Comparison of ENCODE assay signal across 31 cellular contexts in the genomic region with DNA sequence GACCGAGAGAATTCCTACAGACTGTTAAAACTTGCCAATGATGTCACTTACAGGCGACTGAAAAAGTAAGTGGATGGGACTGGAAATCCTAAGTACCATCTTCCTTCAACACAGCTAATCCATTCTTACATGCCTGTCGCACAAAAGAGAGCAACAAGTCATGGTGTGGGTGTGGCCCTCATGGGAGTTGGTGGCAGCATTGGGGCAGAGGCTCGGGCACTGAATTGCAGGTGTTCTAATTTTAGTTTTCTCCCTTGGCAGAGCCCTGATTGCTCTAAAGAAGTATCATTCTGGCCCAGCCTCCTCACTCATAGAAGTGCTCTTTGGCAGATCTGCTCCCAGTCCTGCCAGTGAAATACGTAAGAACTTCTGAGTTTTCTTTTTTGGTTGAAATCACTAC.
"Had no signal": no experiment of that assay in that cellular context is flagged by ENCODE, and none has a peak within 500 bp of the region (broad histone marks: within the 10 kb centered on the region; RNA-seq: fewer than 3 reads in every experiment).

No MANE protein-coding gene starts in this region.

- H3K27me3 Mint-ChIP-seq: activated CD4-positive, alpha-beta memory T cell treated with anti-CD3 and anti-CD28 coated beads for 36 hours; activated CD4-positive, alpha-beta T cell treated with anti-CD3 and anti-CD28 coated beads, Interleukin-2, amount 10 ng/mL, durations not matched to agents 24 days and 14 days; activated naive CD4-positive, alpha-beta T cell treated with anti-CD3 and anti-CD28 coated beads, Interleukin-2, amount 50 U/mL, for 24 hours; activated naive CD8-positive, alpha-beta T cell treated with anti-CD3 and anti-CD28 coated beads, Interleukin-2, amount 10 ng/mL, durations not matched to agents 7 days and 5 days had no signal

- H3K4me3 Mint-ChIP-seq: activated CD4-positive, alpha-beta memory T cell treated with anti-CD3 and anti-CD28 coated beads for 36 hours; activated CD4-positive, alpha-beta T cell treated with anti-CD3 and anti-CD28 coated beads, Interleukin-2, amount 10 ng/mL, durations not matched to agents 24 days and 14 days; activated naive CD4-positive, alpha-beta T cell treated with anti-CD3 and anti-CD28 coated beads, Interleukin-2, amount 50 U/mL, for 24 hours; activated naive CD8-positive, alpha-beta T cell treated with anti-CD3 and anti-CD28 coated beads, Interleukin-2, amount 10 ng/mL, durations not matched to agents 7 days and 5 days; activated T-cell treated with anti-CD3 and anti-CD28 coated beads, Interleukin-2, amount 50 U/mL, for 4 hours; activated T-helper 1 cell treated with anti-CD3 and anti-CD28 coated beads, Interleukin-12 subunit alpha, Interleukin-12 subunit beta, Interleukin-2, Interleukin-4 antibody, amounts not matched to agents 30 ng/mL and 10 ng/mL and 1 ng/mL, durations not matched to agents 14 hours and 24 hours and 36 hours; T-helper 1 cell treated with Interleukin-12 subunit alpha and Interleukin-12 subunit beta and Interleukin-4 antibody, amounts not matched to agents 30 μg/mL and 1 μg/mL, for 36 hours; T-helper 2 cell treated with Interferon-gamma antibody and Interleukin-4, amounts not matched to agents 5 μg/mL and 100 μg/mL, for 36 hours had no signal

- DNase-seq: activated CD4-positive, alpha-beta memory T cell treated with anti-CD3 and anti-CD28 coated beads for 36 hours; activated CD4-positive, alpha-beta T cell treated with anti-CD3 and anti-CD28 coated beads, Interleukin-2, amount 10 ng/mL, durations not matched to agents 24 days and 14 days; activated CD8-positive, alpha-beta memory T cell treated with anti-CD3 and anti-CD28 coated beads, Interleukin-2, amount 50 U/mL, for 4 hours; activated effector memory CD4-positive, alpha-beta T cell treated with Interleukin-2 at 50 U/mL for 16 hours; activated naive CD8-positive, alpha-beta T cell treated with anti-CD3 and anti-CD28 coated beads, Interleukin-2, amount 10 ng/mL, durations not matched to agents 7 days and 5 days; activated T-cell treated with anti-CD3 and anti-CD28 coated beads for 4 hours; activated T-cell treated with anti-CD3 and anti-CD28 coated beads, Interleukin-2, amount 50 U/mL, for 4 hours; amygdala; NCI-H1092 treated with DMSO at 0.1 percent for 48 hours; NCI-H1417; NCI-H146; NCI-H187; NCI-H2029 treated with DMSO at 0.1 percent for 48 hours; NCI-H2107; NCI-H2171; NCI-H510A; NCI-H526; NCI-H748 treated with DMSO at 0.1 percent for 48 hours; NK-92 treated with Interleukin-12 subunit alpha and Interleukin-12 subunit beta, amount 100 ng/mL, for 24 hours; PC-3; Peyer's patch; RPMI8226; SK-N-SH had no signal

- ATAC-seq: activated T-cell treated with anti-CD3 and anti-CD28 coated beads, Interleukin-2, amount 50 U/mL, for 4 hours; PC-3 had no signal

- H3K27me3 ChIP-seq: ascending aorta, cardiac muscle cell, Peyer's patch, SJSA1 had no signal

- H3K27ac ChIP-seq: ascending aorta, cardiac muscle cell, KMS-11, Peyer's patch, SJSA1 had no signal

- H3K4me3 ChIP-seq: ascending aorta, cardiac muscle cell, Peyer's patch, SJSA1 had no signal

- H3K9me3 ChIP-seq: ascending aorta, Peyer's patch, SJSA1, SK-N-SH had no signal

- H3K9me3 Mint-ChIP-seq: activated CD4-positive, alpha-beta memory T cell treated with anti-CD3 and anti-CD28 coated beads for 36 hours; activated CD4-positive, alpha-beta T cell treated with anti-CD3 and anti-CD28 coated beads, Interleukin-2, amount 10 ng/mL, durations not matched to agents 24 days and 14 days; activated naive CD4-positive, alpha-beta T cell treated with anti-CD3 and anti-CD28 coated beads, Interleukin-2, amount 50 U/mL, for 24 hours; activated naive CD8-positive, alpha-beta T cell treated with anti-CD3 and anti-CD28 coated beads, Interleukin-2, amount 10 ng/mL, durations not matched to agents 7 days and 5 days; activated T-cell treated with anti-CD3 and anti-CD28 coated beads, Interleukin-2, amount 50 U/mL, for 4 hours; activated T-helper 1 cell treated with anti-CD3 and anti-CD28 coated beads, Interleukin-12 subunit alpha, Interleukin-12 subunit beta, Interleukin-2, Interleukin-4 antibody, amounts not matched to agents 30 ng/mL and 10 ng/mL and 1 ng/mL, durations not matched to agents 14 hours and 24 hours and 36 hours; T-helper 1 cell treated with Interleukin-12 subunit alpha and Interleukin-12 subunit beta and Interleukin-4 antibody, amounts not matched to agents 30 μg/mL and 1 μg/mL, for 36 hours; T-helper 2 cell treated with Interferon-gamma antibody and Interleukin-4, amounts not matched to agents 5 μg/mL and 100 μg/mL, for 36 hours had no signal

- H3K27ac Mint-ChIP-seq: activated CD4-positive, alpha-beta memory T cell treated with anti-CD3 and anti-CD28 coated beads for 36 hours; activated CD4-positive, alpha-beta T cell treated with anti-CD3 and anti-CD28 coated beads, Interleukin-2, amount 10 ng/mL, durations not matched to agents 24 days and 14 days; activated naive CD4-positive, alpha-beta T cell treated with anti-CD3 and anti-CD28 coated beads, Interleukin-2, amount 50 U/mL, for 24 hours; activated naive CD8-positive, alpha-beta T cell treated with anti-CD3 and anti-CD28 coated beads, Interleukin-2, amount 10 ng/mL, durations not matched to agents 7 days and 5 days; activated T-helper 1 cell treated with anti-CD3 and anti-CD28 coated beads, Interleukin-12 subunit alpha, Interleukin-12 subunit beta, Interleukin-2, Interleukin-4 antibody, amounts not matched to agents 30 ng/mL and 10 ng/mL and 1 ng/mL, durations not matched to agents 14 hours and 24 hours and 36 hours; T-helper 1 cell treated with Interleukin-12 subunit alpha and Interleukin-12 subunit beta and Interleukin-4 antibody, amounts not matched to agents 30 μg/mL and 1 μg/mL, for 36 hours; T-helper 2 cell treated with Interferon-gamma antibody and Interleukin-4, amounts not matched to agents 5 μg/mL and 100 μg/mL, for 36 hours had no signal
